Comparison of ENCODE assay signal across 8 cellular contexts in genomic region chr7:2520808-2521146, GRCh38. TPM values are rescaled to one million over a fixed set of nuclear protein-coding genes. Genes with fewer than 3 reads are reported as not detected.
A peak's percentile ranks its signal among the peaks of the same experiment; 100 is the strongest.
DNase-seq lines count a peak whose midpoint lies in the region; ATAC-seq and TF ChIP-seq lines count a peak whose summit lies in the region.

No MANE protein-coding gene starts in this region.

- H3K4me2 ChIP-seq in GM23248 (ENCODE audit: unreplicated experiment), result peak overlapping the region; percentile 67

- H3K27ac ChIP-seq in GM23248 (no peak overlapping the region), SK-N-MC (no peak overlapping the region), gastrocnemius medialis (no peak overlapping the region)

- no peak for TF ChIP-seq CTCF in fibroblast of pulmonary artery (IDR thresholded peaks at IDR 0.05; ENCODE audit: low read length, missing control alignments)
- TF ChIP-seq CTCF in gastrocnemius medialis (IDR thresholded peaks at IDR 0.05 in 4 of 5, conservative IDR thresholded peaks at IDR 0.05 in 1 of 5), result no peak

- H3K4me1 ChIP-seq in GM23248 (ENCODE audit: insufficient read depth), result peaks cover 36% of the 10 kb centered on the region
- H3K4me1 ChIP-seq in gastrocnemius medialis, result peaks cover 0 to 28% of the 10 kb centered on the region in 2 donors

- H3K4me3 ChIP-seq in GM23248 (peak overlapping the region; percentile 69), SK-N-MC (peak overlapping the region; percentile 76), fibroblast of pulmonary artery (replicated peaks; ENCODE audit: low read depth, low read length) (peak overlapping the region; percentile 53), gastrocnemius medialis (peak overlapping the region; percentile 33 to 49 (median 45))

- H3K9me2 ChIP-seq in GM23248 (ENCODE audit: insufficient read depth), result no peaks in the 10 kb centered on the region

- DNase-seq in GM23248 (peak; percentile 53), SK-N-MC (ENCODE audit: low read depth, low spot score) (no peak), fibroblast of pulmonary artery (ENCODE audit: low read depth) (peak; percentile 29), gastrocnemius medialis (no peak), SKM-1 treated with dmso at 0.1 percent for 144 hours (lab: John Stamatoyannopoulos, UW; ENCODE audit: unreplicated experiment) (no peak), cerebellum (ENCODE audit: low spot score) (no peak), AG20443 (ENCODE audit: low spot score) (no peak), COR-L47 (lab: John Stamatoyannopoulos, UW) (no peak)

- H3K27me3 ChIP-seq in GM23248 (replicated peaks; ENCODE audit: insufficient read depth) (no peaks in the 10 kb centered on the region), gastrocnemius medialis (peaks cover 26 to 39% (median 33%) of the 10 kb centered on the region in 3 donors)

- in situ Hi-C loops in GM23248 (cut with MboI), result no loop called here
- in situ Hi-C loops in gastrocnemius medialis (cut with MboI; ENCODE audit: low sequenced_read_pairs in 4 of 4), result no loop called here

- H3F3A ChIP-seq in GM23248 (ENCODE audit: insufficient read depth), result no peaks in the 10 kb centered on the region

- intact Hi-C loops in gastrocnemius medialis (cut with DNase I; ENCODE audit: low total_unique reads), result no loop called here

- no peak for ATAC-seq in gastrocnemius medialis

- H4K20me1 ChIP-seq in GM23248 (ENCODE audit: insufficient read depth), result no peaks in the 10 kb centered on the region

- no peak overlapping the region for H2AFZ ChIP-seq in GM23248

- no peaks in the 10 kb centered on the region for H3K36me3 ChIP-seq in GM23248 (ENCODE audit: low read depth)
- no peaks in the 10 kb centered on the region for H3K36me3 ChIP-seq in SK-N-MC (ENCODE audit: insufficient read depth, low read length)
- H3K36me3 ChIP-seq in gastrocnemius medialis, result no peaks in the 10 kb centered on the region

- H3K9ac ChIP-seq in GM23248 (peak overlapping the region; percentile 22; the same call in 1 of the 2 replicates), SK-N-MC (ENCODE audit: insufficient read length) (no peak overlapping the region)

- H3K9me3 ChIP-seq in GM23248 (ENCODE audit: low read depth), result no peaks in the 10 kb centered on the region
- H3K9me3 ChIP-seq in SK-N-MC (ENCODE audit: low read depth, low read length), result no peaks in the 10 kb centered on the region
- no peaks in the 10 kb centered on the region for H3K9me3 ChIP-seq in gastrocnemius medialis

- no peak for TF ChIP-seq POLR2A in gastrocnemius medialis (IDR thresholded peaks at IDR 0.05)

- 0 out of 2 replicates have a peak, but pooled peaks cover 6% of the 10 kb centered on the region for H3K79me2 ChIP-seq in GM23248 (ENCODE audit: insufficient read depth)

- WGBS in GM23248 (ENCODE audit: low coverage in 1 of 2, low lambda C conversion rate in 2 of 2, missing lambda C conversion rate in 2 of 2), 2 experiments, result 18 to 42% methylated on average over 4 to 7 of the region's 7 CpGs

RNA-seq across cellular contexts. Expression of gene LFNG, which starts 1.2 kb away (rescaled TPM):
- 2.0 and 3.6 TPM in 2 replicates for total RNA-seq in GM23248 (2014; rRNA removed; shearing (Covaris generic))
- polyA plus RNA-seq in GM23248 (2016; fragmentation: Nextera tagmentation; extraction: Ambion mirVana), result 0.18 and 0.19 TPM in 2 replicates
- total RNA-seq in gastrocnemius medialis, result 1 to 10 TPM; 1.0 to 5.9 (median 1.7) TPM
- total RNA-seq in cerebellum, result 31.3 TPM

RNA-seq across cellular contexts. Expression of gene BRAT1, which starts 34.5 kb away (rescaled TPM):
- 37.9 and 39.7 TPM in 2 replicates for total RNA-seq in GM23248 (2014; rRNA removed; shearing (Covaris generic))
- 28.6 and 32.4 TPM in 2 replicates for polyA plus RNA-seq in GM23248 (2016; fragmentation: Nextera tagmentation; extraction: Ambion mirVana)
- total RNA-seq in gastrocnemius medialis, result 10 to 100 TPM; 15.3 to 36.4 (median 20.2) TPM
- total RNA-seq in cerebellum, result 17.4 TPM

RNA-seq across cellular contexts. Expression of gene IQCE, which starts 38.0 kb away (rescaled TPM):
- 14.9 and 24.4 TPM in 2 replicates for total RNA-seq in GM23248 (2014; rRNA removed; shearing (Covaris generic))
- 12.1 and 14.7 TPM in 2 replicates for polyA plus RNA-seq in GM23248 (2016; fragmentation: Nextera tagmentation; extraction: Ambion mirVana)
- total RNA-seq in gastrocnemius medialis (10 to 100 TPM in 1 of 4 donors, 1 to 10 TPM in 3; 6.3 to 11.5 (median 8.8) TPM), cerebellum (18.9 TPM)

RNA-seq across cellular contexts. Expression of gene GRIFIN, which starts 44.6 kb away (rescaled TPM):
- total RNA-seq in GM23248 (2014; rRNA removed; shearing (Covaris generic)), result not detected in 2 replicates
- polyA plus RNA-seq in GM23248 (2016; fragmentation: Nextera tagmentation; extraction: Ambion mirVana), result not detected in 2 replicates
- total RNA-seq in gastrocnemius medialis (not detected), cerebellum (not detected)

Comparison
In these comparisons a context has a peak if more than half of its experiments do, and no peak if none do; other contexts are left out.
1. DNase-seq: peak in GM23248 (single experiment) and fibroblast of pulmonary artery (single experiment); none in SK-N-MC (single experiment), gastrocnemius medialis (0 of 2), SKM-1 treated with dmso at 0.1 percent for 144 hours (single experiment), cerebellum (single experiment), AG20443 (single experiment) and COR-L47 (single experiment).
2. Peak in every context shown above with its lines, with median percentiles within 50 percentile points of each other: H3K4me3 ChIP-seq.